ENCODE assay signal across 9 cellular contexts in the genomic region with DNA sequence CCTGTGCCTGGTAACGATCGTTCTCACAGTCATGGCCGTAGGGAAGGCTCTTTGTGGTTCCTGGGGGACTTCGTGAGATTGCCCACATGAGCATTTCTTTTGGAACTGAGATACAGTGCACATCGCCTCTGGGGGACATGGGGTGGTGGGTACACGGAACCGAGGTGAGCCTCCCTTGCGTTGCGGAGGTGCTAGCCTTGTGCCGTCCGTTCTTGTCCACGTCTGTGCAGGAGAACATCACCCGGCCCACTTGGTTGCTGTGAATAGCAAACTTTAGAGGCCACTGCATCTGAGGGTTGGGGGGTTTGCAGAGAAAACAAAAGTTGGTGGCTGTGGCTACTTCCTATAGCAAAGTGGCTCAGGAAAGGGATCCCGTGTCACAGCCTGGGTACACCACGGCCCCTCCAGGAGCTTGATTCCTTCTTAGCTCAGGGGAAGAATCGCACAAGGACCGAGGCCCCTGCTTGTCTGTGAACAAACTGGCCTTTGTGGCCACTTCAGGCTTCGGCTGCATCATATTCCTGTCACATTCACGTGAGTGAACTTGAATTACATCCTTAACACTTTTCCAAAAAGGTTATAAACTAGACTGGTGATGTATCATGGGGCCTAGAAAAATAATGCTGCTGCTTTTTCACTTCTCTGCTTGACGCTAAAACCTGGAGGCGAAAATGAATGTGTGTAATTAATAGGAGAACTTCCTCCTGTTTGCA.
A peak's percentile ranks its signal among the peaks of the same experiment; 100 is the strongest.
DNase-seq lines count a peak whose midpoint lies in the region; ATAC-seq and TF ChIP-seq lines count a peak whose summit lies in the region.
"Had no signal": no experiment of that assay in that cellular context is flagged by ENCODE, and none has a peak within 500 bp of the region (broad histone marks: within the 10 kb centered on the region; RNA-seq: fewer than 3 reads in every experiment).

No MANE protein-coding gene starts in this region.

- peak overlapping the region; percentile 16 for H3K4ac ChIP-seq in trophoblast cell (ENCODE audit: low read depth, low read length)

- no peaks in the 10 kb centered on the region for H3K27me3 ChIP-seq in OCI-LY3 (ENCODE audit: low read depth, low read length)
- no peaks in the 10 kb centered on the region for H3K27me3 ChIP-seq in esophagus muscularis mucosa
- H3K27me3 ChIP-seq in trophoblast cell (ENCODE audit: insufficient read depth, low read length) = no peaks in the 10 kb centered on the region
- H3K27me3 ChIP-seq: MG63 had no signal

- H3K4me2 ChIP-seq in OCI-LY3 (ENCODE audit: low read length) (peak overlapping the region; percentile 88), trophoblast cell (ENCODE audit: low read length) (no peak overlapping the region)

- H4K8ac ChIP-seq in trophoblast cell (ENCODE audit: low read depth, low read length) = no peak overlapping the region

- H3K23ac ChIP-seq in trophoblast cell (ENCODE audit: low read length) = no peak overlapping the region

- no peak for TF ChIP-seq POLR2A in esophagus muscularis mucosa (IDR thresholded peaks at IDR 0.05; ENCODE audit: low read depth)

- intact Hi-C loops in esophagus muscularis mucosa (cut with DNase I) = loop anchor here (5.0 kb wide), 1 partner anchor 32 kb away; no protein-coding TSS in a partner anchor

- 56% methylated on average over 18 of the region's 21 CpGs for WGBS in esophagus muscularis mucosa
- no CpG with 5 or more reads among the region's 21 CpGs for WGBS in trophoblast cell (ENCODE audit: extremely low coverage, insufficient coverage, insufficient read length)

- TF ChIP-seq CTCF in GM12864 (IDR thresholded peaks at IDR 0.05; ENCODE audit: low read depth, low read length, missing control alignments) = no peak
- TF ChIP-seq CTCF in OCI-LY3 (IDR thresholded peaks at IDR 0.05; ENCODE audit: low read depth, low read length) = no peak
- no peak for TF ChIP-seq CTCF in esophagus muscularis mucosa (IDR thresholded peaks at IDR 0.05)

- H2BK12ac ChIP-seq in trophoblast cell (ENCODE audit: low read length) = peak overlapping the region; percentile 75

- no peak overlapping the region for H2BK120ac ChIP-seq in trophoblast cell (ENCODE audit: insufficient read depth, low read length, poor library complexity)

- H3K4me1 ChIP-seq in OCI-LY3 (ENCODE audit: low read length) = peaks cover 69% of the 10 kb centered on the region
- H3K4me1 ChIP-seq in esophagus muscularis mucosa = peaks cover 100% of the 10 kb centered on the region in 4 donors
- peaks cover 52 to 67% of the 10 kb centered on the region in 2 experiments for H3K4me1 ChIP-seq in trophoblast cell (ENCODE audit: control insufficient read depth in 1 of 2, insufficient read depth in 2 of 2, low read length in 2 of 2)

- peak overlapping the region; percentile 85 for H2AK5ac ChIP-seq in trophoblast cell (ENCODE audit: low read length)

- no peak for DNase-seq in GM12864 (ENCODE audit: low read depth)
- no peak for DNase-seq in esophagus muscularis mucosa (ENCODE audit: extremely low spot score)
- no peak for DNase-seq in trophoblast cell
- no peak for DNase-seq in NCI-H510A treated with DMSO at 0.1 percent for 48 hours (lab: John Stamatoyannopoulos, UW)

- H4K12ac ChIP-seq in trophoblast cell (ENCODE audit: low read depth, low read length) = no peak overlapping the region

- no peak overlapping the region for H2BK5ac ChIP-seq in trophoblast cell (ENCODE audit: low read depth, low read length, poor library complexity)

- peaks cover 21% of the 10 kb centered on the region for H3K79me1 ChIP-seq in trophoblast cell (ENCODE audit: low read length)

- TF ChIP-seq EP300 in esophagus muscularis mucosa (IDR thresholded peaks at IDR 0.05) = no peak

- ATAC-seq in HG03025 (IDR thresholded peaks at IDR 0.05; ENCODE audit: low FRiP score, unreplicated experiment) (no peak), HG03460 (IDR thresholded peaks at IDR 0.05; ENCODE audit: unreplicated experiment) (no peak), HG03457 (IDR thresholded peaks at IDR 0.05; ENCODE audit: unreplicated experiment) (no peak)

- no peaks in the 10 kb centered on the region for H3K36me3 ChIP-seq in OCI-LY3 (replicated peaks; ENCODE audit: low read depth, low read length)
- no peaks in the 10 kb centered on the region for H3K36me3 ChIP-seq in esophagus muscularis mucosa
- no peaks in the 10 kb centered on the region for H3K36me3 ChIP-seq in trophoblast cell (ENCODE audit: control insufficient read depth in 1 of 2, insufficient read depth in 2 of 2, low read length in 2 of 2)

- H4K20me1 ChIP-seq in OCI-LY3 (ENCODE audit: insufficient read depth, low read length) = peaks cover 77% of the 10 kb centered on the region

- peak overlapping the region; percentile 34 for H3K9ac ChIP-seq in OCI-LY3 (ENCODE audit: low read length)
- no peak overlapping the region for H3K9ac ChIP-seq in trophoblast cell (ENCODE audit: low read length)

- H3K27ac ChIP-seq in OCI-LY3 (ENCODE audit: low read length) (peak overlapping the region; percentile 60), esophagus muscularis mucosa (replicated peaks in 1 of 4) (peak overlapping the region; percentile 93 to 100 (median 98)), trophoblast cell (ENCODE audit: low read depth, low read length) (peak overlapping the region; percentile 28)

- H3K18ac ChIP-seq in trophoblast cell (ENCODE audit: low read length) = peak overlapping the region; percentile 70

- peaks cover 81% of the 10 kb centered on the region for H3K79me2 ChIP-seq in OCI-LY3 (ENCODE audit: low read length)
- peaks cover 21% of the 10 kb centered on the region for H3K79me2 ChIP-seq in trophoblast cell (ENCODE audit: control insufficient read depth, insufficient read depth, low read length, poor library complexity)

- H3K4me3 ChIP-seq in GM12864 (ENCODE audit: low read depth, low read length) = peak overlapping the region; percentile 17; the same call in 1 of the 2 replicates
- peak overlapping the region; percentile 56 for H3K4me3 ChIP-seq in OCI-LY3 (ENCODE audit: low read length)
- H3K4me3 ChIP-seq in esophagus muscularis mucosa = peak overlapping the region in 2 of 4 donors; percentile 3 to 27
- H3K4me3 ChIP-seq in trophoblast cell (ENCODE audit: low read depth, low read length) = no peak overlapping the region
- H3K4me3 ChIP-seq: MG63 had no signal

- no peak overlapping the region for H2AFZ ChIP-seq in OCI-LY3 (ENCODE audit: low read depth, low read length)
- peak overlapping the region; percentile 11 for H2AFZ ChIP-seq in trophoblast cell (ENCODE audit: insufficient read depth, low read length, poor library complexity)

- H3K9me3 ChIP-seq in OCI-LY3 (ENCODE audit: insufficient read depth, low read length) (no peaks in the 10 kb centered on the region), esophagus muscularis mucosa (no peaks in the 10 kb centered on the region), trophoblast cell (ENCODE audit: insufficient read depth, low read depth, low read length) (no peaks in the 10 kb centered on the region)
- H3K9me3 ChIP-seq: MG63 had no signal

- H3K14ac ChIP-seq in trophoblast cell (ENCODE audit: low read length) = no peak overlapping the region

- no peak overlapping the region for H4K91ac ChIP-seq in trophoblast cell (ENCODE audit: low read depth, low read length)

Comparison
In these comparisons a context has a peak if more than half of its experiments do, and no peak if none do; other contexts are left out.
1. H3K27ac ChIP-seq: peak in every context shown above with its lines; median percentile 98 in esophagus muscularis mucosa; 60 in OCI-LY3; 28 in trophoblast cell.